Comparison of ENCODE assay signal across 8 cellular contexts in genomic region chr10:3775671-3776551, GRCh38. TPM values are rescaled to one million over a fixed set of nuclear protein-coding genes. Genes with fewer than 3 reads are reported as not detected.
DNase-seq lines count a peak whose midpoint lies in the region; ATAC-seq and TF ChIP-seq lines count a peak whose summit lies in the region.

No MANE protein-coding gene starts in this region.

- no peak overlapping the region for H3K4me2 ChIP-seq in mesenchymal stem cell (ENCODE audit: low read length, poor library complexity, severe bottlenecking)

- peak overlapping the region; percentile 68 for H3K27ac ChIP-seq in SJSA1
- H3K27ac ChIP-seq in mesenchymal stem cell (ENCODE audit: low read length, poor library complexity, severe bottlenecking), result peak overlapping the region; percentile 93
- peak overlapping the region; percentile 100 for H3K27ac ChIP-seq in upper lobe of right lung

- intact Hi-C loops in upper lobe of right lung (cut with DNase I), result no loop called here

- H3K36me3 ChIP-seq in SJSA1 (peaks cover 71% of the 10 kb centered on the region), mesenchymal stem cell (ENCODE audit: control insufficient read depth in 1 of 2, insufficient read depth in 2 of 2, low read depth in 1 of 2, low read length in 2 of 2) (peaks cover 27 to 61% of the 10 kb centered on the region in 2 experiments), upper lobe of right lung (peaks cover 55% of the 10 kb centered on the region)

- DNase-seq in NCI-H1417 (lab: John Stamatoyannopoulos, UW) (peak in 2 of 3 experiments; percentile 4 to 23), NCI-H1417 treated with DMSO at 0.1 percent for 48 hours (lab: John Stamatoyannopoulos, UW) (no peak), SJSA1 (ENCODE audit: low read depth in 1 of 2, low spot score in 2 of 2) (peak; percentile 50 to 62), dermis microvascular lymphatic vessel endothelial cell (ENCODE audit: low read depth in 2 of 2) (peak; percentile 65 to 85), mesenchymal stem cell (peak; percentile 76), upper lobe of right lung (no peak), NCI-H526 (lab: John Stamatoyannopoulos, UW) (no peak)

- H2BK5ac ChIP-seq in mesenchymal stem cell (ENCODE audit: low read depth, low read length, poor library complexity, severe bottlenecking), result no peak overlapping the region

- H3K9me3 ChIP-seq in SJSA1 (replicated peaks) (no peaks in the 10 kb centered on the region), mesenchymal stem cell (ENCODE audit: control insufficient read depth, low read length) (no peaks in the 10 kb centered on the region), upper lobe of right lung (no peaks in the 10 kb centered on the region)

- H3K4me3 ChIP-seq in SJSA1 (no peak overlapping the region), mesenchymal stem cell (ENCODE audit: insufficient read depth in 1 of 2, low read depth in 1 of 2, low read length in 2 of 2) (peak overlapping the region in 1 of 2 experiments; percentile 37), upper lobe of right lung (no peak overlapping the region)

- peak overlapping the region; percentile 44 to 45 for H3K18ac ChIP-seq in mesenchymal stem cell (ENCODE audit: low read depth in 1 of 2, low read length in 2 of 2)

- H3K4ac ChIP-seq in mesenchymal stem cell (ENCODE audit: low read depth in 1 of 2, low read length in 2 of 2), result no peak overlapping the region

- peak overlapping the region; percentile 5 for H4K8ac ChIP-seq in mesenchymal stem cell (ENCODE audit: low read length)

- H2AK5ac ChIP-seq in mesenchymal stem cell (ENCODE audit: low read length, severe bottlenecking), result peak overlapping the region; percentile 67

- H4K91ac ChIP-seq in mesenchymal stem cell (ENCODE audit: low read length), result peak overlapping the region; percentile 71

- peak overlapping the region in 1 of 2 experiments; percentile 96 for H3K14ac ChIP-seq in mesenchymal stem cell (ENCODE audit: low read length in 2 of 2)

- peak overlapping the region; percentile 100 for H3K9ac ChIP-seq in mesenchymal stem cell (ENCODE audit: low read length)

- peak; percentile 52 for ATAC-seq in upper lobe of right lung
- no peak for ATAC-seq in GM21515 (IDR thresholded peaks at IDR 0.05; ENCODE audit: unreplicated experiment)

- no peak overlapping the region for H2AFZ ChIP-seq in mesenchymal stem cell (ENCODE audit: low read depth, low read length)

- H2BK120ac ChIP-seq in mesenchymal stem cell (ENCODE audit: low read depth, low read length), result no peak overlapping the region

- no peak overlapping the region for H2BK15ac ChIP-seq in mesenchymal stem cell (ENCODE audit: low read depth, poor library complexity, severe bottlenecking)

- H3K4me1 ChIP-seq in SJSA1 (replicated peaks), result peaks cover 65% of the 10 kb centered on the region
- H3K4me1 ChIP-seq in mesenchymal stem cell (ENCODE audit: control insufficient read depth, insufficient read depth, low read depth, low read length), result peaks cover 21% of the 10 kb centered on the region
- peaks cover 53% of the 10 kb centered on the region for H3K4me1 ChIP-seq in upper lobe of right lung

- peak overlapping the region in 1 of 2 experiments; percentile 19 for H2BK12ac ChIP-seq in mesenchymal stem cell (ENCODE audit: low read length in 2 of 2)

- H3K79me1 ChIP-seq in mesenchymal stem cell (replicated peaks; ENCODE audit: low read length, poor library complexity, severe bottlenecking), result no peaks in the 10 kb centered on the region

- no peak for TF ChIP-seq CTCF in upper lobe of right lung (IDR thresholded peaks at IDR 0.05)

- no peaks in the 10 kb centered on the region for H3K27me3 ChIP-seq in SJSA1 (replicated peaks)
- no peaks in the 10 kb centered on the region for H3K27me3 ChIP-seq in mesenchymal stem cell (ENCODE audit: control insufficient read depth in 1 of 2, insufficient read depth in 1 of 2, low read length in 2 of 2)
- no peaks in the 10 kb centered on the region for H3K27me3 ChIP-seq in upper lobe of right lung

- 47% methylated on average over 8 of the region's 9 CpGs for WGBS in mesenchymal stem cell

- no peak overlapping the region for H3K23ac ChIP-seq in mesenchymal stem cell (ENCODE audit: low read length in 2 of 2)

RNA-seq across cellular contexts. Expression of gene KLF6, which starts 9.1 kb away (rescaled TPM):
- 18.0 and 21.3 TPM in 2 replicates for total RNA-seq in SJSA1 (2014; rRNA removed; shearing (Covaris generic))
- 86.0 and 123 TPM in 2 replicates for total RNA-seq in dermis microvascular lymphatic vessel endothelial cell
- 195 TPM for polyA plus RNA-seq in mesenchymal stem cell (2013, experiment 1 of 2)
- polyA plus RNA-seq in mesenchymal stem cell (2013, experiment 2 of 2), result 183 TPM
- 247 TPM for total RNA-seq in upper lobe of right lung

Comparison
In these comparisons a context has a peak if more than half of its experiments do, and no peak if none do; other contexts are left out.
1. DNase-seq: peak in NCI-H1417 (2 of 3), SJSA1 (2 of 2), dermis microvascular lymphatic vessel endothelial cell (2 of 2) and mesenchymal stem cell (single experiment); none in NCI-H1417 treated with DMSO at 0.1 percent for 48 hours (single experiment), upper lobe of right lung (single experiment) and NCI-H526 (0 of 2).
2. Peak in every context shown above with its lines, with median percentiles within 50 percentile points of each other: H3K27ac ChIP-seq.